ENCODE assay signal across 28 cellular contexts in the genomic region with DNA sequence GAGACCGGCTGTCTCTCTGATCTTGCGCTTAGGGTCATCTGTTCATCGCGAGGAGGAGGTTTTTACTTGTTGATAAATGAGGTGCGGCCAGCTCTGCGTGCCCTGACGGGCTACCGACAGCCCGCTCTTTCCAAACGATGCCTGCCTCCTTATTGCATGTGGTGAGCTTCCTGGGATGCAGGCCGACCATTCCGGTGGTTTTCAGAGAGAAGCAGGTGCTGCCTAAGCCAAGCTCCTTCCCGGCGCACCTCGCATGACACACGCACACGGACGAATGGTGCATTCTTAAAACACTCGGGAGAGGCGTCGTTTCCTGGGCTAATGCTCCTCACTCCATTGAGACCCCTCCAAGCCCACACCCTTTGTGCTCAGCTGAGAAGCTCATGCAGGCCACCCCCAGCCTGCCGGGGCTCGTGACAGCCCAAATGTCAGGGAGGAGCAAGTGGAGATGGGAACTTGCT.
DNase-seq lines count a peak whose midpoint lies in the region; ATAC-seq and TF ChIP-seq lines count a peak whose summit lies in the region.
"Had no signal": no experiment of that assay in that cellular context is flagged by ENCODE, and none has a peak within 500 bp of the region (broad histone marks: within the 10 kb centered on the region; RNA-seq: fewer than 3 reads in every experiment).

No MANE protein-coding gene starts in this region.

- H3K4me3 ChIP-seq in lower lobe of right lung: no peak overlapping the region
- no peak overlapping the region for H3K4me3 ChIP-seq in stomach
- H3K4me3 ChIP-seq: GM12878, left lung, sigmoid colon, SJCRH30, uterus had no signal

- H3K9me3 ChIP-seq in lower lobe of right lung (no peaks in the 10 kb centered on the region), stomach (no peaks in the 10 kb centered on the region)
- H3K9me3 ChIP-seq: left lung, sigmoid colon, SJCRH30, uterus had no signal

- H3K36me3 ChIP-seq in lower lobe of right lung (no peaks in the 10 kb centered on the region), stomach (no peaks in the 10 kb centered on the region)
- H3K36me3 ChIP-seq: left lung, sigmoid colon, SJCRH30, uterus had no signal

- H3K27me3 ChIP-seq in lower lobe of right lung (ENCODE audit: low read depth): peaks cover 50% of the 10 kb centered on the region
- H3K27me3 ChIP-seq in stomach: peaks cover 0 to 56% (median 20%) of the 10 kb centered on the region in 3 donors
- H3K27me3 ChIP-seq: uterus had no signal

- in situ Hi-C loops in ACHN (cut with HindIII; ENCODE audit: low pct_ligation_motif_present, low pct_unique_long_range_greater_than_20kb, low sequenced_read_pairs): no loop called here

- TF ChIP-seq CTCF in lower lobe of right lung (IDR thresholded peaks at IDR 0.05) (no peak), stomach (IDR thresholded peaks at IDR 0.05) (no peak)

- 59 to 74% (median 73%) methylated on average over 21 to 23 of the region's 23 CpGs for WGBS in stomach, 5 donors

- no peak for TF ChIP-seq POLR2A in stomach (IDR thresholded peaks at IDR 0.05)

- no peaks in the 10 kb centered on the region for H3K4me1 ChIP-seq in lower lobe of right lung
- H3K4me1 ChIP-seq in stomach: no peaks in the 10 kb centered on the region
- H3K4me1 ChIP-seq: left lung, sigmoid colon, SJCRH30, uterus had no signal

- no peak for TF ChIP-seq EP300 in stomach (IDR thresholded peaks at IDR 0.05)

- DNase-seq in NCI-H748 (lab: John Stamatoyannopoulos, UW; ENCODE audit: unreplicated experiment) (peak; percentile 70), cerebellar cortex (ENCODE audit: low spot score) (peak; percentile 69), lower lobe of right lung (peak; percentile 37), stomach (peak; percentile 17), ACHN (no peak), NCI-H526 (lab: John Stamatoyannopoulos, UW) (no peak)
- DNase-seq in activated T-cell treated with anti-CD3 and anti-CD28 coated beads, Interleukin-2, amount 50 U/mL, for 1 hour: no peak
- DNase-seq: activated CD4-positive, alpha-beta T cell treated with anti-CD3 and anti-CD28 coated beads, Interleukin-2, amount 50 U/mL, for 4 hours; activated CD4-positive, CD25-positive, alpha-beta regulatory T cell; activated gamma-delta T cell treated with Interleukin-2 at 50 U/mL for 16 hours; activated T-cell treated with anti-CD3 and anti-CD28 coated beads for 4 hours; CD4-positive, CD25-positive, alpha-beta regulatory T cell; central memory CD4-positive, alpha-beta T cell; GOT3; hypothalamus; immature natural killer cell; NCI-H1694; NCI-H2171; NCI-H510A treated with DMSO at 0.1 percent for 48 hours; sigmoid colon; SJCRH30; stimulated activated CD4-positive, alpha-beta T cell treated with anti-CD3 and anti-CD28 coated beads, Interleukin-4, amount 100 ng/mL, for 4 hours; stimulated activated naive B cell treated with anti-CD40 and anti-IgM and Interleukin-4, amounts not matched to agents 10 μg/mL and 1 μg/mL and 100 μg/mL, for 72 hours; T-cell; uterus had no signal

- no peak for ATAC-seq in lower lobe of right lung
- ATAC-seq: GM12878; left lung; natural killer cell treated with Interleukin-12 subunit alpha and Interleukin-12 subunit beta and Interleukin-15 and Interleukin-18, amount 100 ng/mL, for 72 hours; stimulated activated naive B cell treated with anti-CD40 and anti-IgM and Interleukin-4, amounts not matched to agents 10 μg/mL and 1 μg/mL and 100 μg/mL, for 72 hours; T-cell had no signal

- intact Hi-C loops in lower lobe of right lung (cut with DNase I) (no loop called here), stomach (cut with DNase I; ENCODE audit: low total_unique reads) (no loop called here)

- H3K27ac ChIP-seq in lower lobe of right lung (no peak overlapping the region), stomach (no peak overlapping the region)
- H3K27ac ChIP-seq: left lung, sigmoid colon, SJCRH30, uterus had no signal

Comparison
In these comparisons a context has a peak if more than half of its experiments do, and no peak if none do; other contexts are left out.
1. DNase-seq: peak in NCI-H748 (single experiment), cerebellar cortex (single experiment), lower lobe of right lung (single experiment) and stomach (single experiment); none in ACHN (single experiment), NCI-H526 (0 of 2) and activated T-cell treated with anti-CD3 and anti-CD28 coated beads, Interleukin-2, amount 50 U/mL, for 1 hour (single experiment).